16 cellular contexts compared by ENCODE assay signal in genomic region chr2:45237128-45237527, GRCh38.
DNase-seq lines count a peak whose midpoint lies in the region; TF ChIP-seq lines count a peak whose summit lies in the region.
"Had no signal": no experiment of that assay in that cellular context is flagged by ENCODE, and none has a peak within 500 bp of the region (broad histone marks: within the 10 kb centered on the region; RNA-seq: fewer than 3 reads in every experiment).

No MANE protein-coding gene starts in this region.

- no peak for TF ChIP-seq CTCF in astrocyte of the spinal cord (IDR thresholded peaks at IDR 0.05; ENCODE audit: low read depth, low read length)
- no peak for TF ChIP-seq CTCF in esophagus squamous epithelium (IDR thresholded peaks at IDR 0.05)

- no peaks in the 10 kb centered on the region for H3K9me3 ChIP-seq in esophagus squamous epithelium
- H3K9me3 ChIP-seq: tibial artery had no signal

- DNase-seq in HT1080 (ENCODE audit: low read depth) = peak; percentile 36
- peak; percentile 41 for DNase-seq in NCI-H2227 treated with DMSO at 0.1 percent for 48 hours (lab: John Stamatoyannopoulos, UW)
- DNase-seq in astrocyte of the spinal cord (ENCODE audit: low read depth, low spot score) = peak; percentile 25
- peak; percentile 64 for DNase-seq in skeletal muscle cell (ENCODE audit: low read depth)
- DNase-seq in NCI-H524 (lab: John Stamatoyannopoulos, UW) = no peak
- no peak for DNase-seq in esophagus squamous epithelium (lab: John Stamatoyannopoulos, UW)
- DNase-seq in OCI-M2 (lab: John Stamatoyannopoulos, UW; ENCODE audit: unreplicated experiment) = no peak
- DNase-seq: activated T-cell treated with anti-CD3 and anti-CD28 coated beads, Interleukin-2, amount 50 U/mL, for 24 hours; CD4-positive, CD25-positive, alpha-beta regulatory T cell; GDM1; hypothalamus; left colon; natural killer cell; NCI-H2171; stimulated activated CD4-positive, alpha-beta T cell treated with anti-CD3 and anti-CD28 coated beads, Interleukin-2, amount 100 ng/mL, for 48 hours; tibial artery had no signal

- intact Hi-C loops in esophagus squamous epithelium (cut with DNase I) = no loop called here

- H3K36me3 ChIP-seq in esophagus squamous epithelium = no peaks in the 10 kb centered on the region
- H3K36me3 ChIP-seq: tibial artery had no signal

- WGBS in esophagus squamous epithelium, 2 donors = 51 to 77% methylated on average over 7 to 9 of the region's 9 CpGs

- in situ Hi-C loops in astrocyte of the spinal cord (cut with HindIII; ENCODE audit: low sequenced_read_pairs) = no loop called here

- peaks cover 0 to 8% (median 1%) of the 10 kb centered on the region in 3 donors for H3K4me1 ChIP-seq in esophagus squamous epithelium

- H3K4me3 ChIP-seq in astrocyte of the spinal cord (ENCODE audit: low read depth, low read length) (no peak overlapping the region), skeletal muscle cell (ENCODE audit: low read depth, low read length) (no peak overlapping the region), esophagus squamous epithelium (no peak overlapping the region)
- H3K4me3 ChIP-seq: tibial artery had no signal

- H3K27ac ChIP-seq in esophagus squamous epithelium = no peak overlapping the region

- no peaks in the 10 kb centered on the region for H3K27me3 ChIP-seq in esophagus squamous epithelium
- H3K27me3 ChIP-seq: tibial artery had no signal

- no peak for TF ChIP-seq POLR2A in esophagus squamous epithelium (IDR thresholded peaks at IDR 0.05)

Comparison
In these comparisons a context has a peak if more than half of its experiments do, and no peak if none do; other contexts are left out.
1. DNase-seq: peak in HT1080 (single experiment), NCI-H2227 treated with DMSO at 0.1 percent for 48 hours (single experiment), astrocyte of the spinal cord (single experiment) and skeletal muscle cell (single experiment); none in NCI-H524 (0 of 2), esophagus squamous epithelium (single experiment) and OCI-M2 (single experiment).